Comparison of ENCODE assay signal across 23 cellular contexts in genomic region chr2:101980368-101980767, GRCh38. TPM values are rescaled to one million over a fixed set of nuclear protein-coding genes. Genes with fewer than 3 reads are reported as not detected.
"Had no signal": no experiment of that assay in that cellular context is flagged by ENCODE, and none has a peak within 500 bp of the region (broad histone marks: within the 10 kb centered on the region; RNA-seq: fewer than 3 reads in every experiment).

No MANE protein-coding gene starts in this region.

- H3K4me1 ChIP-seq: adrenal gland, tibial artery had no signal

- H3K27ac ChIP-seq: adrenal gland, coronary artery, tibial artery, VCaP had no signal

- H3K27me3 Mint-ChIP-seq: activated naive CD8-positive, alpha-beta T cell had no signal

- H3K4me3 ChIP-seq: adrenal gland, coronary artery, tibial artery had no signal

- DNase-seq: activated CD4-positive, alpha-beta T cell treated with anti-CD3 and anti-CD28 coated beads for 1 hour; activated CD4-positive, alpha-beta T cell treated with anti-CD3 and anti-CD28 coated beads, Interleukin-2, amount 50 U/mL, for 1 hour; activated CD8-positive, alpha-beta T cell treated with anti-CD3 and anti-CD28 coated beads, Interleukin-2, amount 10 ng/mL, durations not matched to agents 7 days and 5 days; activated gamma-delta T cell treated with Interleukin-2 at 50 U/mL for 16 hours; adrenal gland; cerebellar nuclear complex; glutamatergic neuron; hippocampal formation; midbrain; occipital lobe; SK-N-SH; stimulated activated CD4-positive, alpha-beta T cell treated with anti-CD3 and anti-CD28 coated beads, Interleukin-2, amount 100 ng/mL, for 48 hours; stimulated activated CD8-positive, alpha-beta memory T cell treated with anti-CD3 and anti-CD28 coated beads, Interleukin-4, amount 100 ng/mL, for 48 hours; stimulated activated naive B cell treated with anti-CD40 and anti-IgM and Interleukin-4, amounts not matched to agents 10 μg/mL and 1 μg/mL and 100 μg/mL, for 72 hours; tibial artery had no signal

- H3K27me3 ChIP-seq: adrenal gland, tibial artery had no signal

- H3K4me3 Mint-ChIP-seq: activated CD8-positive, alpha-beta T cell treated with anti-CD3 and anti-CD28 coated beads, Interleukin-2, amount 10 ng/mL, durations not matched to agents 7 days and 5 days; activated naive CD8-positive, alpha-beta T cell; stimulated activated naive B cell treated with anti-CD40 and anti-IgM and Interleukin-4, amounts not matched to agents 10 μg/mL and 1 μg/mL and 100 μg/mL, for 72 hours had no signal

- H3K36me3 Mint-ChIP-seq: activated naive CD8-positive, alpha-beta T cell; stimulated activated naive B cell treated with anti-CD40 and anti-IgM and Interleukin-4, amounts not matched to agents 10 μg/mL and 1 μg/mL and 100 μg/mL, for 72 hours had no signal

- ATAC-seq: activated CD8-positive, alpha-beta T cell treated with anti-CD3 and anti-CD28 coated beads, Interleukin-2, amount 10 ng/mL, durations not matched to agents 7 days and 5 days; stimulated activated naive B cell treated with anti-CD40 and anti-IgM and Interleukin-4, amounts not matched to agents 10 μg/mL and 1 μg/mL and 100 μg/mL, for 72 hours had no signal

- H3K9me3 ChIP-seq: adrenal gland, SK-N-SH, tibial artery had no signal

- H3K36me3 ChIP-seq: adrenal gland, tibial artery had no signal

- H3K4me2 ChIP-seq: SK-N-SH had no signal

- H3K9me3 Mint-ChIP-seq: stimulated activated naive B cell treated with anti-CD40 and anti-IgM and Interleukin-4, amounts not matched to agents 10 μg/mL and 1 μg/mL and 100 μg/mL, for 72 hours had no signal

- H3K27ac Mint-ChIP-seq: activated CD8-positive, alpha-beta T cell treated with anti-CD3 and anti-CD28 coated beads, Interleukin-2, amount 10 ng/mL, durations not matched to agents 7 days and 5 days; activated naive CD8-positive, alpha-beta T cell; stimulated activated naive B cell treated with anti-CD40 and anti-IgM and Interleukin-4, amounts not matched to agents 10 μg/mL and 1 μg/mL and 100 μg/mL, for 72 hours had no signal

- FAIRE-seq: astrocyte, frontal cortex had no signal

- H3K9ac ChIP-seq: SK-N-SH had no signal

RNA-seq across cellular contexts. Expression of gene IL1R2, which starts 11.4 kb away (rescaled TPM):
- total RNA-seq: activated CD8-positive, alpha-beta T cell treated with anti-CD3 and anti-CD28 coated beads, Interleukin-2, amount 10 ng/mL, durations not matched to agents 7 days and 5 days; frontal cortex; myocyte; occipital lobe; T-helper 2 cell treated with Interferon-gamma antibody and Interleukin-4, amounts not matched to agents 100 ng/mL and 5 ng/mL, for 36 hours had no signal
- polyA plus RNA-seq: neural cell had no signal
